Comparison of ENCODE assay signal across 1 cellular context in genomic region chr10:17213646-17214349, GRCh38.
TF ChIP-seq lines count a peak whose summit lies in the region.

No MANE protein-coding gene starts in this region.

TF ChIP-seq in K562, 482 proteins besides CTCF, POLR2A, EP300 and RAD21 (continued from another document):
- no peak for TF ChIP-seq CLOCK (CRISPR knock-in tag; IDR thresholded peaks at IDR 0.05; ENCODE audit: borderline replicate concordance)
- no peak for TF ChIP-seq BRCA1 (IDR thresholded peaks at IDR 0.05)
- no peak for TF ChIP-seq BRCA1 (CRISPR knock-in tag; IDR thresholded peaks at IDR 0.05)
- TF ChIP-seq ZNF584 (CRISPR knock-in tag; IDR thresholded peaks at IDR 0.05; ENCODE audit: low read depth) = no peak
- TF ChIP-seq ZNF212 (CRISPR knock-in tag; IDR thresholded peaks at IDR 0.05) = no peak
- no peak for TF ChIP-seq MYNN (IDR thresholded peaks at IDR 0.05)
- no peak for TF ChIP-seq MYNN (CRISPR knock-in tag; IDR thresholded peaks at IDR 0.05)
- TF ChIP-seq ZNF408 (CRISPR knock-in tag; IDR thresholded peaks at IDR 0.05; ENCODE audit: low read depth) = no peak
- TF ChIP-seq PTTG1 (tag; IDR thresholded peaks at IDR 0.05; ENCODE audit: low read depth) = no peak
- peak; percentile 93 for TF ChIP-seq ATF3 (IDR thresholded peaks at IDR 0.05)
- no peak for TF ChIP-seq ATF3 (CRISPR knock-in tag; conservative IDR thresholded peaks at IDR 0.05)
